1 cellular context compared by ENCODE assay signal in the genomic region with DNA sequence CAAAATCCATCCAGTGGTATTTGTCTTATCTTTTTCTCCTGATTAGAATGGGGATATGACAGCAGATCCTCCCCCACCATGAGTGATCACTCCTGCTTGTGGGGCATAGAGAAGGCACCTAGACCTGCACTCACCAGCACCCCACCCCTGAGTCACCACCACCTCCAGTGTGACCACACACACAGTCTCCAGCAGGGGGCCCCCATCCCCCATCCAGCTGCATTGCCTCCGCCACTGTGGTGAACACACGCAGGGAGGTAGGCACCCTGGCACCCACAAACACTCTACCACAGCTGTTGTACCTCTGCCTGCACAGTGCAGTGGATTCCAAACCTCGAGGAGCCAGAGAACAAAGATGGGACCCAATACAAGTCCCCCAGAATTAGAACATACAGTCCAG.
TF ChIP-seq lines count a peak whose summit lies in the region.

No MANE protein-coding gene starts in this region.

TF ChIP-seq in IMR-90, 13 proteins besides CTCF, POLR2A, EP300 and RAD21 (continued from another document):
- TF ChIP-seq CHD1 (IDR thresholded peaks at IDR 0.05; ENCODE audit: low read depth, low read length), result no peak
- TF ChIP-seq MAZ (IDR thresholded peaks at IDR 0.05; ENCODE audit: borderline replicate concordance, low read depth, low read length), result no peak
- TF ChIP-seq NFE2L2 (IDR thresholded peaks at IDR 0.05; ENCODE audit: low read depth, low read length), result no peak
- no peak for TF ChIP-seq BHLHE40 (IDR thresholded peaks at IDR 0.05; ENCODE audit: low read depth, low read length)
- TF ChIP-seq SMC3 (IDR thresholded peaks at IDR 0.05; ENCODE audit: low read depth, low read length), result no peak
- TF ChIP-seq MAFK (IDR thresholded peaks at IDR 0.05; ENCODE audit: low read depth, low read length), result no peak
- no peak for TF ChIP-seq RFX5 (IDR thresholded peaks at IDR 0.05; ENCODE audit: low read depth, low read length)
- TF ChIP-seq, protein P1, sequence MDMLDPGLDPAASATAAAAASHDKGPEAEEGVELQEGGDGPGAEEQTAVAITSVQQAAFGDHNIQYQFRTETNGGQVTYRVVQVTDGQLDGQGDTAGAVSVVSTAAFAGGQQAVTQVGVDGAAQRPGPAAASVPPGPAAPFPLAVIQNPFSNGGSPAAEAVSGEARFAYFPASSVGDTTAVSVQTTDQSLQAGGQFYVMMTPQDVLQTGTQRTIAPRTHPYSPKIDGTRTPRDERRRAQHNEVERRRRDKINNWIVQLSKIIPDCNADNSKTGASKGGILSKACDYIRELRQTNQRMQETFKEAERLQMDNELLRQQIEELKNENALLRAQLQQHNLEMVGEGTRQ (IDR thresholded peaks at IDR 0.05; ENCODE audit: low read depth, low read length), result no peak
- TF ChIP-seq, protein P2, sequence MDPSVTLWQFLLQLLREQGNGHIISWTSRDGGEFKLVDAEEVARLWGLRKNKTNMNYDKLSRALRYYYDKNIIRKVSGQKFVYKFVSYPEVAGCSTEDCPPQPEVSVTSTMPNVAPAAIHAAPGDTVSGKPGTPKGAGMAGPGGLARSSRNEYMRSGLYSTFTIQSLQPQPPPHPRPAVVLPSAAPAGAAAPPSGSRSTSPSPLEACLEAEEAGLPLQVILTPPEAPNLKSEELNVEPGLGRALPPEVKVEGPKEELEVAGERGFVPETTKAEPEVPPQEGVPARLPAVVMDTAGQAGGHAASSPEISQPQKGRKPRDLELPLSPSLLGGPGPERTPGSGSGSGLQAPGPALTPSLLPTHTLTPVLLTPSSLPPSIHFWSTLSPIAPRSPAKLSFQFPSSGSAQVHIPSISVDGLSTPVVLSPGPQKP (IDR thresholded peaks at IDR 0.05; ENCODE audit: borderline replicate concordance, low read depth, low read length), result no peak
- no peak for TF ChIP-seq FOS (IDR thresholded peaks at IDR 0.05; ENCODE audit: low read depth, low read length)
